22 cellular contexts compared by ENCODE assay signal in genomic region chr9:116750543-116750942, GRCh38.
"Had no signal": no experiment of that assay in that cellular context is flagged by ENCODE, and none has a peak within 500 bp of the region (broad histone marks: within the 10 kb centered on the region; RNA-seq: fewer than 3 reads in every experiment).

No MANE protein-coding gene starts in this region.

- H3K27ac ChIP-seq: colonic mucosa, epithelial cell of prostate, esophagus squamous epithelium, gastroesophageal sphincter, heart right ventricle, left lung, lower lobe of right lung had no signal

- H3K27ac Mint-ChIP-seq: dendritic cell treated with granulocyte-macrophage colony-stimulating factor and Interleukin-4, amounts not matched to agents 40 ng/mL and 50 ng/mL, for 4 days; effector memory CD8-positive, alpha-beta T cell; endodermal cell; memory B cell; naive thymus-derived CD4-positive, alpha-beta T cell had no signal

- H3K9me3 ChIP-seq: colonic mucosa, esophagus squamous epithelium, lower lobe of right lung had no signal

- H3K36me3 Mint-ChIP-seq: memory B cell had no signal

- DNase-seq: colonic mucosa; cortex of kidney; effector CD8-positive, alpha-beta T cell; effector memory CD8-positive, alpha-beta T cell; endodermal cell; erythroblast; esophagus squamous epithelium; foreskin fibroblast; head of caudate nucleus; heart right ventricle; hippocampal formation; left cardiac atrium; left lung; left ventricle myocardium superior; lower lobe of right lung; mesendoderm; midbrain; naive thymus-derived CD4-positive, alpha-beta T cell had no signal

- H3K4me3 Mint-ChIP-seq: dendritic cell treated with granulocyte-macrophage colony-stimulating factor and Interleukin-4, amounts not matched to agents 40 ng/mL and 50 ng/mL, for 4 days; effector memory CD8-positive, alpha-beta T cell; endodermal cell; memory B cell; naive thymus-derived CD4-positive, alpha-beta T cell had no signal

- H3K36me3 ChIP-seq: colonic mucosa, esophagus squamous epithelium, gastroesophageal sphincter, heart right ventricle, left lung, lower lobe of right lung had no signal

- H3K4me1 ChIP-seq: colonic mucosa, esophagus squamous epithelium, gastroesophageal sphincter, heart right ventricle, left lung, lower lobe of right lung had no signal

- H3K27me3 ChIP-seq: colonic mucosa, esophagus squamous epithelium, gastroesophageal sphincter, left lung had no signal

- H3K4me3 ChIP-seq: colonic mucosa, esophagus squamous epithelium, gastroesophageal sphincter, heart right ventricle, left lung, lower lobe of right lung had no signal
